ENCODE assay signal across 8 cellular contexts in the genomic region with DNA sequence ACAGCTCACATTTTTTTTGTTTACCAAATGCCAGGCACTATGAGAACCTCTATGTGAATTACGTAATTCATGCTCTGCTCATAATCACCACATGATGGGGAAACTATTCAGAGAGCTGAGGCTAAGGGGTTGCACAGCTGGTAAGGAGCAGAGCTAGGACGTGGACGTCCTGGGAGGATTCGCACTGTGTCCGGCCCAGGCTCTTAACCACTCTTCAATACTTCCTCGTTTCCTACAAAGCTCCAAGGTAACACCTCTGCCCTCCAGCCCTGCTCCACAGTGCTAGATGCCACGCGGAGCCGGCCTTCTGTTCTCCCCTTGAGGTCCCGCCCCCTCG.
A peak's percentile ranks its signal among the peaks of the same experiment; 100 is the strongest.
DNase-seq lines count a peak whose midpoint lies in the region; TF ChIP-seq lines count a peak whose summit lies in the region.

No MANE protein-coding gene starts in this region.

- H3K27ac ChIP-seq in HL-60 (replicated peaks), result peak overlapping the region; percentile 56

- peak overlapping the region; percentile 43 for H3K4me3 ChIP-seq in HL-60 (replicated peaks; ENCODE audit: insufficient read depth, low read length)
- peak overlapping the region; percentile 6 for H3K4me3 ChIP-seq in mucosa of stomach (ENCODE audit: low read length)

- no peaks in the 10 kb centered on the region for H3K9me3 ChIP-seq in mucosa of stomach (ENCODE audit: control insufficient read depth, low read length)

- H3K27me3 ChIP-seq in HL-60 (ENCODE audit: insufficient read depth, poor library complexity, severe bottlenecking) (no peaks in the 10 kb centered on the region), mucosa of stomach (ENCODE audit: control insufficient read depth, insufficient read depth, low read length) (no peaks in the 10 kb centered on the region)

- H3K9ac ChIP-seq in mucosa of stomach (ENCODE audit: low read length), result peak overlapping the region; percentile 45

- peaks cover 7% of the 10 kb centered on the region for H3K4me1 ChIP-seq in mucosa of stomach (ENCODE audit: control insufficient read depth, insufficient read depth, low read length)

- TF ChIP-seq CTCF in HL-60 (IDR thresholded peaks at IDR 0.05; ENCODE audit: insufficient read depth, low read length) (no peak), GM10266 (IDR thresholded peaks at IDR 0.05; ENCODE audit: control insufficient read depth, insufficient read depth, low read depth, missing control alignments) (no peak)

- DNase-seq in AG08395 (ENCODE audit: low spot score) (peak; percentile 65), HL-60 (ENCODE audit: low read depth in 1 of 2, low spot score in 1 of 2) (peak in 1 of 2 experiments; percentile 78), brain pericyte (ENCODE audit: low read depth, low spot score) (peak; percentile 43), AG08396 (ENCODE audit: low spot score) (no peak), glomerular visceral epithelial cell (ENCODE audit: extremely low spot score) (no peak), GM10266 (ENCODE audit: extremely low spot score) (no peak), NAMALWA (ENCODE audit: low spot score) (no peak)

- H3K36me3 ChIP-seq in mucosa of stomach (ENCODE audit: control insufficient read depth, insufficient read depth, low read length), result peaks cover 3% of the 10 kb centered on the region

Comparison
In these comparisons a context has a peak if more than half of its experiments do, and no peak if none do; other contexts are left out.
1. DNase-seq: peak in AG08395 (single experiment) and brain pericyte (single experiment); none in AG08396 (single experiment), glomerular visceral epithelial cell (single experiment), GM10266 (single experiment) and NAMALWA (single experiment).